In genomic region chr7:116673504-116673865, GRCh38 we compare ENCODE assay signal across 14 cellular contexts. TPM values are rescaled to one million over a fixed set of nuclear protein-coding genes. Genes with fewer than 3 reads are reported as not detected.
DNase-seq lines count a peak whose midpoint lies in the region; ATAC-seq, FAIRE-seq and TF ChIP-seq lines count a peak whose summit lies in the region.
"Had no signal": no experiment of that assay in that cellular context is flagged by ENCODE, and none has a peak within 500 bp of the region (broad histone marks: within the 10 kb centered on the region; RNA-seq: fewer than 3 reads in every experiment).

No MANE protein-coding gene starts in this region.

- H4K20me1 ChIP-seq in keratinocyte (ENCODE audit: control insufficient read depth, extremely low read depth, insufficient read depth, low read length) = no peaks in the 10 kb centered on the region

- H3K36me3 ChIP-seq in keratinocyte (ENCODE audit: control insufficient read depth in 2 of 2, extremely low read depth in 1 of 2, insufficient read depth in 2 of 2, low read length in 2 of 2) (peaks cover 3 to 7% of the 10 kb centered on the region in 2 experiments), suprapubic skin (no peaks in the 10 kb centered on the region)

- H3K4me1 ChIP-seq in keratinocyte (ENCODE audit: control insufficient read depth, extremely low read depth, insufficient read depth, low read length) (peaks cover 45% of the 10 kb centered on the region), suprapubic skin (peaks cover 44% of the 10 kb centered on the region)
- H3K4me1 ChIP-seq: parathyroid adenoma had no signal

- TF ChIP-seq CTCF in astrocyte of the spinal cord (IDR thresholded peaks at IDR 0.05; ENCODE audit: low read depth, low read length) (no peak), keratinocyte (optimal IDR thresholded peaks at IDR 0.05 in 1 of 3, IDR thresholded peaks at IDR 0.05 in 1 of 3, conservative IDR thresholded peaks at IDR 0.05 in 1 of 3; ENCODE audit: extremely low read depth in 1 of 3, insufficient read depth in 2 of 3, low read length in 3 of 3) (no peak), suprapubic skin (IDR thresholded peaks at IDR 0.05) (no peak)

- no peak for TF ChIP-seq POLR2A in suprapubic skin (IDR thresholded peaks at IDR 0.05)

- in situ Hi-C loops in astrocyte of the spinal cord (cut with HindIII; ENCODE audit: low sequenced_read_pairs) = no loop called here

- H3K4me3 ChIP-seq in astrocyte of the spinal cord (ENCODE audit: low read depth, low read length) (peak overlapping the region; percentile 86), keratinocyte (ENCODE audit: control insufficient read depth in 2 of 3, extremely low read depth in 1 of 3, insufficient read depth in 2 of 3, low read depth in 1 of 3, low read length in 3 of 3) (peak overlapping the region; percentile 94 to 97 (median 96)), suprapubic skin (peak overlapping the region; percentile 76)

- H3K79me2 ChIP-seq in keratinocyte (ENCODE audit: control insufficient read depth, insufficient read depth, low read length) = peaks cover 63% of the 10 kb centered on the region
- H3K79me2 ChIP-seq: parathyroid adenoma had no signal

- no peak for FAIRE-seq in keratinocyte (lab: Jason Lieb, UNC)
- FAIRE-seq: A204.1, H54 had no signal

- H3K27me3 ChIP-seq in keratinocyte (ENCODE audit: control insufficient read depth, extremely low read depth, insufficient read depth, low read length) (no peaks in the 10 kb centered on the region), suprapubic skin (no peaks in the 10 kb centered on the region)

- DNase-seq in NCI-H1092 treated with DMSO at 0.1 percent for 48 hours (lab: John Stamatoyannopoulos, UW) = peak; percentile 75
- no peak for DNase-seq in NCI-H1092 (lab: John Stamatoyannopoulos, UW)
- no peak for DNase-seq in astrocyte of the spinal cord (ENCODE audit: low read depth, low spot score)
- DNase-seq in keratinocyte (ENCODE audit: low read depth, low spot score) = no peak
- DNase-seq in suprapubic skin (ENCODE audit: low spot score in 2 of 2) = no peak
- DNase-seq in 8988T = no peak
- no peak for DNase-seq in NCI-H82 (lab: John Stamatoyannopoulos, UW)
- DNase-seq: activated CD4-positive, CD25-positive, alpha-beta regulatory T cell treated with anti-CD3 and anti-CD28 coated beads, Interleukin-2, amount 50 U/mL, for 72 hours; effector CD4-positive, alpha-beta T cell; NCI-H1694 had no signal

- ATAC-seq in GM18502 (IDR thresholded peaks at IDR 0.05; ENCODE audit: poor library complexity, unreplicated experiment) = no peak

- no peak for TF ChIP-seq EP300 in suprapubic skin (IDR thresholded peaks at IDR 0.05)

- WGBS in suprapubic skin = 39% methylated on average over 2 of the region's 2 CpGs

- H3K27ac ChIP-seq in keratinocyte (ENCODE audit: control insufficient read depth, insufficient read depth, low read length) (peak overlapping the region; percentile 99), suprapubic skin (no peak overlapping the region)
- H3K27ac ChIP-seq: parathyroid adenoma had no signal

- H3K9ac ChIP-seq in keratinocyte (ENCODE audit: control insufficient read depth, extremely low read depth, insufficient read depth, low read length) = peak overlapping the region; percentile 100
- H3K9ac ChIP-seq: parathyroid adenoma had no signal

- dilution Hi-C loops in keratinocyte (cut with MboI; ENCODE audit: extremely low pct_ligation_motif_present, low sequenced_read_pairs) = no loop called here

- H3K9me1 ChIP-seq in keratinocyte (ENCODE audit: control insufficient read depth, extremely low read depth, insufficient read depth, low read length) = no peaks in the 10 kb centered on the region

- H3K4me2 ChIP-seq in keratinocyte (ENCODE audit: control insufficient read depth, extremely low read depth, insufficient read depth, low read depth, low read length) = peak overlapping the region; percentile 81

- no peaks in the 10 kb centered on the region for H3K9me3 ChIP-seq in keratinocyte (ENCODE audit: control insufficient read depth, low read depth, low read length)
- no peaks in the 10 kb centered on the region for H3K9me3 ChIP-seq in suprapubic skin

- no peak overlapping the region for H2AFZ ChIP-seq in keratinocyte (ENCODE audit: control insufficient read depth, low read length)

RNA-seq across cellular contexts. Expression of gene MET, which starts 1.5 kb away (rescaled TPM):
- polyA plus RNA-seq in keratinocyte = 99.8 to 119 TPM (median 117 TPM) in 3 replicates
- polyA plus RNA-seq in keratinocyte (2011; ENCODE audit: low read depth) = 34.1 TPM
- polyA plus RNA-seq in keratinocyte (2011; cell fraction: cytosol; rRNA removed) = 24.7 and 50.5 TPM in 2 replicates
- 132 and 150 TPM in 2 replicates for polyA plus RNA-seq in keratinocyte (2011; cell fraction: nucleus; rRNA removed)
- polyA plus RNA-seq in keratinocyte (2012; ENCODE audit: low replicate concordance) = 32.0 and 81.0 TPM in 2 replicates
- 224 to 424 TPM (median 361 TPM) in 3 replicates for polyA minus RNA-seq in keratinocyte
- 122 TPM for polyA minus RNA-seq in keratinocyte (2011; cell fraction: cytosol; rRNA and poly(A)+ RNA removed)
- polyA minus RNA-seq in keratinocyte (2011; cell fraction: nucleus; rRNA and poly(A)+ RNA removed) = 390 and 658 TPM in 2 replicates
- total RNA-seq in suprapubic skin = 10 to 100 TPM; 22.8 to 41.2 (median 32.0) TPM
